1 cellular context compared by ENCODE assay signal in genomic region chr11:121112498-121113455, GRCh38.
TF ChIP-seq lines count a peak whose summit lies in the region.

No MANE protein-coding gene starts in this region.

TF ChIP-seq in IMR-90, 13 proteins besides CTCF, POLR2A, EP300 and RAD21 (continued from another document):
- TF ChIP-seq, protein P1, sequence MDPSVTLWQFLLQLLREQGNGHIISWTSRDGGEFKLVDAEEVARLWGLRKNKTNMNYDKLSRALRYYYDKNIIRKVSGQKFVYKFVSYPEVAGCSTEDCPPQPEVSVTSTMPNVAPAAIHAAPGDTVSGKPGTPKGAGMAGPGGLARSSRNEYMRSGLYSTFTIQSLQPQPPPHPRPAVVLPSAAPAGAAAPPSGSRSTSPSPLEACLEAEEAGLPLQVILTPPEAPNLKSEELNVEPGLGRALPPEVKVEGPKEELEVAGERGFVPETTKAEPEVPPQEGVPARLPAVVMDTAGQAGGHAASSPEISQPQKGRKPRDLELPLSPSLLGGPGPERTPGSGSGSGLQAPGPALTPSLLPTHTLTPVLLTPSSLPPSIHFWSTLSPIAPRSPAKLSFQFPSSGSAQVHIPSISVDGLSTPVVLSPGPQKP (IDR thresholded peaks at IDR 0.05; ENCODE audit: borderline replicate concordance, low read depth, low read length) = no peak
- TF ChIP-seq MAZ (IDR thresholded peaks at IDR 0.05; ENCODE audit: borderline replicate concordance, low read depth, low read length) = 0 out of 2 replicates have a peak, but pooled peaks have one; percentile 27
